ENCODE assay signal across 16 cellular contexts in genomic region chr15:71669688-71670087, GRCh38.
A peak's percentile ranks its signal among the peaks of the same experiment; 100 is the strongest.
DNase-seq lines count a peak whose midpoint lies in the region; ATAC-seq and TF ChIP-seq lines count a peak whose summit lies in the region.
"Had no signal": no experiment of that assay in that cellular context is flagged by ENCODE, and none has a peak within 500 bp of the region (broad histone marks: within the 10 kb centered on the region; RNA-seq: fewer than 3 reads in every experiment).

No MANE protein-coding gene starts in this region.

- ATAC-seq in IMR-90 (ENCODE audit: low read depth) (no peak), SK-N-SH treated with all-trans-retinoic acid at 6 μM for 48 hours (peak; percentile 98)

- no CpG with 5 or more reads among the region's 4 CpGs for WGBS in IMR-90 (ENCODE audit: extremely low coverage in 2 of 2, insufficient read length in 1 of 2), 2 experiments
- 47% methylated on average over 4 of the region's 4 CpGs for WGBS in esophagus muscularis mucosa
- WGBS in ovary, 3 donors, result 39 to 51% (median 48%) methylated on average over 4 of the region's 4 CpGs

- H3K27me3 ChIP-seq in IMR-90 (ENCODE audit: control insufficient read depth, insufficient read depth, low read length) (no peaks in the 10 kb centered on the region), esophagus muscularis mucosa (no peaks in the 10 kb centered on the region), ovary (no peaks in the 10 kb centered on the region)
- H3K27me3 ChIP-seq: BLaER1 had no signal

- H3K4me1 ChIP-seq in IMR-90 (ENCODE audit: control insufficient read depth, insufficient read depth, low read length), result peaks cover 7% of the 10 kb centered on the region
- H3K4me1 ChIP-seq in esophagus muscularis mucosa, result peaks cover 0 to 13% (median 9%) of the 10 kb centered on the region in 4 donors
- H3K4me1 ChIP-seq in ovary (ENCODE audit: insufficient read depth), result no peaks in the 10 kb centered on the region
- H3K4me1 ChIP-seq: BLaER1, HAP-1 had no signal

- H2BK5ac ChIP-seq in IMR-90 (ENCODE audit: low read depth, low read length, poor library complexity, severe bottlenecking), result no peak overlapping the region

- TF ChIP-seq RAD21 in IMR-90 (IDR thresholded peaks at IDR 0.05; ENCODE audit: low read length), result no peak

- DNase-seq in IMR-90, result no peak
- peak; percentile 66 for DNase-seq in esophagus muscularis mucosa (ENCODE audit: extremely low spot score)
- DNase-seq in mesothelial cell of epicardium (ENCODE audit: low spot score in 2 of 2, unreplicated experiment in 2 of 2), result no peak
- no peak for DNase-seq in H4 (ENCODE audit: low spot score)
- no peak for DNase-seq in ovary
- no peak for DNase-seq in amygdala (lab: John Stamatoyannopoulos, UW)
- no peak for DNase-seq in anterior cingulate cortex (lab: John Stamatoyannopoulos, UW)
- DNase-seq: 8988T; CD4-positive, alpha-beta memory T cell; DMS153; DMS79; GF-D8 had no signal

- no peaks in the 10 kb centered on the region for H3K27me3 Mint-ChIP-seq in mesothelial cell of epicardium (ENCODE audit: low read depth)

- no peak overlapping the region; the same call in 1 of the 2 replicates for H3K23ac ChIP-seq in IMR-90 (ENCODE audit: low read depth, low read length)

- H3K9me3 ChIP-seq in IMR-90 (ENCODE audit: control insufficient read depth, insufficient read depth, low read length) (no peaks in the 10 kb centered on the region), esophagus muscularis mucosa (no peaks in the 10 kb centered on the region), ovary (no peaks in the 10 kb centered on the region)
- H3K9me3 ChIP-seq: HAP-1 had no signal

- no peak overlapping the region for H4K8ac ChIP-seq in IMR-90 (ENCODE audit: low read depth in 2 of 2, low read length in 2 of 2)

- H3K36me3 Mint-ChIP-seq in mesothelial cell of epicardium, result peaks cover 25% of the 10 kb centered on the region
- H3K36me3 Mint-ChIP-seq: CD14-positive monocyte; CD4-positive, alpha-beta memory T cell had no signal

- H2AK9ac ChIP-seq in IMR-90 (replicated peaks; ENCODE audit: low read depth, low read length, poor library complexity), result no peak overlapping the region

- intact Hi-C loops in IMR-90 (cut with micrococcal nuclease), result no loop called here
- intact Hi-C loops in esophagus muscularis mucosa (cut with DNase I), result no loop called here
- intact Hi-C loops in ovary (cut with DNase I), result loop anchor here in 1 of 4 donors (10.0 kb wide), 1 partner anchor 65 kb away; no protein-coding TSS in a partner anchor

- H3K27ac Mint-ChIP-seq in mesothelial cell of epicardium, result peak overlapping the region; percentile 27
- H3K27ac Mint-ChIP-seq: CD4-positive, alpha-beta memory T cell had no signal

- TF ChIP-seq POLR2A in IMR-90 (IDR thresholded peaks at IDR 0.05; ENCODE audit: low read depth, low read length), result no peak
- TF ChIP-seq POLR2A in esophagus muscularis mucosa (IDR thresholded peaks at IDR 0.05; ENCODE audit: low read depth), result no peak
- no peak for TF ChIP-seq POLR2A in ovary (IDR thresholded peaks at IDR 0.05)

- H2BK20ac ChIP-seq in IMR-90 (ENCODE audit: low read depth, low read length), result 0 out of 2 replicates have a peak overlapping the region, but pooled peaks have one; percentile 20

- no peak overlapping the region for H3K4ac ChIP-seq in IMR-90 (ENCODE audit: low read depth, low read length)

- CTCF ChIA-PET in IMR-90 (lab: Yijun Ruan, JAX), result no interaction called here

- H3K4me1 Mint-ChIP-seq in mesothelial cell of epicardium, result peaks cover 27% of the 10 kb centered on the region
- H3K4me1 Mint-ChIP-seq: CD14-positive monocyte; CD4-positive, alpha-beta memory T cell had no signal

- H4K91ac ChIP-seq in IMR-90 (ENCODE audit: insufficient read depth, low read depth, low read length), result no peak overlapping the region

- no peak overlapping the region for H2BK15ac ChIP-seq in IMR-90 (ENCODE audit: low read depth, low read length)

- H3K36me3 ChIP-seq in IMR-90 (ENCODE audit: control insufficient read depth, insufficient read depth, low read length) (no peaks in the 10 kb centered on the region), esophagus muscularis mucosa (no peaks in the 10 kb centered on the region), ovary (no peaks in the 10 kb centered on the region)
- H3K36me3 ChIP-seq: BLaER1, HAP-1 had no signal

- no peak for TF ChIP-seq EP300 in esophagus muscularis mucosa (IDR thresholded peaks at IDR 0.05)
- TF ChIP-seq EP300 in ovary (IDR thresholded peaks at IDR 0.05), result no peak

- in situ Hi-C loops in IMR-90 (cut with MboI; ENCODE audit: low sequenced_read_pairs), result no loop called here

- no peak for TF ChIP-seq CTCF in IMR-90 (conservative IDR thresholded peaks at IDR 0.05; ENCODE audit: low read depth, low read length)
- no peak for TF ChIP-seq CTCF in esophagus muscularis mucosa (IDR thresholded peaks at IDR 0.05)
- TF ChIP-seq CTCF in mesothelial cell of epicardium (IDR thresholded peaks at IDR 0.05; ENCODE audit: unreplicated experiment), result no peak
- no peak for TF ChIP-seq CTCF in ovary (IDR thresholded peaks at IDR 0.05)

- H2AFZ ChIP-seq in IMR-90 (replicated peaks; ENCODE audit: low read length, poor library complexity), result no peak overlapping the region

- peaks cover 17% of the 10 kb centered on the region for H3K9me3 Mint-ChIP-seq in mesothelial cell of epicardium

- H2AK5ac ChIP-seq in IMR-90 (ENCODE audit: low read depth, low read length), result 0 out of 2 replicates have a peak overlapping the region, but pooled peaks have one; percentile 23

- dilution Hi-C loops in IMR-90 (cut with HindIII; ENCODE audit: low sequenced_read_pairs, unreplicated experiment), result no loop called here

- H2BK120ac ChIP-seq in IMR-90 (ENCODE audit: low read depth, low read length), result no peak overlapping the region

- no TSS peak for BruUV-seq in IMR-90 (replicated peaks; lab: Mats Ljungman, UMichigan)

- no peaks in the 10 kb centered on the region for H4K20me1 ChIP-seq in IMR-90 (ENCODE audit: insufficient read depth, low read length)
- H4K20me1 ChIP-seq: BLaER1 had no signal

- no peak overlapping the region for H3K14ac ChIP-seq in IMR-90 (replicated peaks; ENCODE audit: low read depth, low read length)

- H3K4me3 Mint-ChIP-seq in mesothelial cell of epicardium, result no peak overlapping the region
- H3K4me3 Mint-ChIP-seq: CD14-positive monocyte; CD4-positive, alpha-beta memory T cell had no signal

- POLR2A ChIA-PET in IMR-90 (lab: Charles Lee; ENCODE audit: unreplicated experiment), result no interaction called here

- H3K79me1 ChIP-seq in IMR-90 (ENCODE audit: low read depth in 1 of 2, low read length in 2 of 2), result no peaks in the 10 kb centered on the region; a peak in 1 of 4 replicates

- H3K9ac ChIP-seq in IMR-90 (ENCODE audit: low read depth, low read length), result no peak overlapping the region
- H3K9ac ChIP-seq: BLaER1 had no signal

- H3K18ac ChIP-seq in IMR-90 (ENCODE audit: low read depth, low read length), result no peak overlapping the region

- no peak overlapping the region for H4K5ac ChIP-seq in IMR-90 (ENCODE audit: low read depth, low read length)

- no peak overlapping the region for H3K56ac ChIP-seq in IMR-90 (ENCODE audit: extremely low read depth, insufficient read depth, low read length)

- no peak overlapping the region for H3K4me2 ChIP-seq in IMR-90 (ENCODE audit: low read depth, low read length)
- H3K4me2 ChIP-seq: BLaER1 had no signal

- H3K4me3 ChIP-seq in IMR-90 (ENCODE audit: insufficient read depth, low read depth, low read length) (no peak overlapping the region), esophagus muscularis mucosa (no peak overlapping the region), ovary (no peak overlapping the region)
- H3K4me3 ChIP-seq: BLaER1, HAP-1 had no signal

- peaks cover 5% of the 10 kb centered on the region; the same call in 1 of the 2 replicates for H3K9me1 ChIP-seq in IMR-90 (ENCODE audit: insufficient read depth, low read length)

- H3K27ac ChIP-seq in IMR-90 (ENCODE audit: insufficient read depth, low read length), result no peak overlapping the region
- H3K27ac ChIP-seq in esophagus muscularis mucosa (replicated peaks in 1 of 4), result no peak overlapping the region
- no peak overlapping the region for H3K27ac ChIP-seq in ovary
- H3K27ac ChIP-seq: BLaER1 had no signal

TF ChIP-seq in IMR-90, 13 proteins besides CTCF, POLR2A, EP300 and RAD21 (continues in another document):
- TF ChIP-seq RFX5 (IDR thresholded peaks at IDR 0.05; ENCODE audit: low read depth, low read length), result no peak
- no peak for TF ChIP-seq BHLHE40 (IDR thresholded peaks at IDR 0.05; ENCODE audit: low read depth, low read length)
- TF ChIP-seq SMC3 (IDR thresholded peaks at IDR 0.05; ENCODE audit: low read depth, low read length), result no peak
- no peak for TF ChIP-seq MXI1 (IDR thresholded peaks at IDR 0.05; ENCODE audit: borderline replicate concordance, low read depth, low read length)
- no peak for TF ChIP-seq ELK1 (IDR thresholded peaks at IDR 0.05; ENCODE audit: borderline replicate concordance, low read depth, low read length)
- no peak for TF ChIP-seq RCOR1 (IDR thresholded peaks at IDR 0.05; ENCODE audit: insufficient replicate concordance, low read length)

TF ChIP-seq in SK-N-SH treated with all-trans-retinoic acid at 6 μM for 48 hours, 23 proteins besides CTCF, POLR2A, EP300 and RAD21 (continues in another document):
- TF ChIP-seq ARNTL (CRISPR knock-in tag; IDR thresholded peaks at IDR 0.05; ENCODE audit: borderline replicate concordance, low read depth) (no peak), CSRNP3 (CRISPR knock-in tag; IDR thresholded peaks at IDR 0.05) (peak; percentile 64), OSR1 (CRISPR knock-in tag; IDR thresholded peaks at IDR 0.05) (no peak), ZFP3 (CRISPR knock-in tag; IDR thresholded peaks at IDR 0.05) (no peak), ESRRG (CRISPR knock-in tag; IDR thresholded peaks at IDR 0.05) (no peak)
